8 cellular contexts compared by ENCODE assay signal in the genomic region with DNA sequence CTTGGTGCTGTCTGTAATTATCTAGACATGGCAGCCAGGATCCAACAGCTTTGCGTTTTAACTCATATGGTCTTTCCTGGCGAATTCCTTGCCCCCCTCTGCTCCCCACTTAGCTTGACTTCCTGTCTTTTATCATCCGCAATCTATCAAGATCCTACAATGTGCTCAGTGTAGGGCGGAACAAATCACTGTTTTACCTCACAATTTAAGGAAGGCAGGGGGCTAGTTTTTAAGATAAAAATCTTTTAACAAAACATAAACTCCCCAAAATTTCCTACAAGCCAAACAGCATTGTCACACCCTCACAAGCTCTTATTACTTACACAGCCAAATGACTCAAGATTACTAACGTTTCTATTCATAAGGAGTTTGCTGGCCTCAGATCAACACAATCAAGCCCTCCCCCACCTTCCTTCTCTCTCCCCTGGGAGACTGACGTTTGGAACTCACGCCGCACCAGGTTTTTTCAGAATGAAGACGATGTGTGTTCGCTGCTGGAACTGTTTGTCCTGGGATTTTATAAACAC. TPM values are rescaled to one million over a fixed set of nuclear protein-coding genes. Genes with fewer than 3 reads are reported as not detected.
A peak's percentile ranks its signal among the peaks of the same experiment; 100 is the strongest.
DNase-seq lines count a peak whose midpoint lies in the region; ATAC-seq and TF ChIP-seq lines count a peak whose summit lies in the region.

No MANE protein-coding gene starts in this region.

- CTCF ChIA-PET in PC-3 (lab: Charles Lee): interaction anchor here (0.6 to 0.8 kb wide), 2 partner anchors 34 to 249 kb away, joined by 3 to 4 read pairs; no protein-coding TSS in a partner anchor

- H4K20me1 ChIP-seq in PC-3 (ENCODE audit: low read length) (no peaks in the 10 kb centered on the region), osteoblast (ENCODE audit: insufficient read depth, low read length) (peaks cover 6% of the 10 kb centered on the region)

- POLR2A ChIA-PET in PC-3 (lab: Charles Lee; ENCODE audit: unreplicated experiment): interaction anchor here (0.6 to 1.0 kb wide), 2 partner anchors 24 to 29 kb away, joined by 3 to 4 read pairs; no protein-coding TSS in a partner anchor

- TF ChIP-seq CTCF in PC-3 (conservative IDR thresholded peaks at IDR 0.05; ENCODE audit: low read depth, low read length) (no peak), fibroblast of the aortic adventitia (IDR thresholded peaks at IDR 0.05; ENCODE audit: insufficient read depth, low read length) (no peak), osteoblast (IDR thresholded peaks at IDR 0.05; ENCODE audit: extremely low read depth, low read depth, low read length) (no peak)

- peaks cover 32% of the 10 kb centered on the region for H3K4me1 ChIP-seq in PC-3 (ENCODE audit: insufficient read depth, low read length)
- H3K4me1 ChIP-seq in osteoblast (ENCODE audit: insufficient read depth, low read length): peaks cover 24% of the 10 kb centered on the region

- DNase-seq in NCI-H1417 (lab: John Stamatoyannopoulos, UW): peak in 2 of 3 experiments; percentile 42 to 70
- no peak for DNase-seq in NCI-H1417 treated with DMSO at 0.1 percent for 48 hours (lab: John Stamatoyannopoulos, UW)
- DNase-seq in PC-3: peak; percentile 90
- DNase-seq in fibroblast of the aortic adventitia (ENCODE audit: low read depth): peak; percentile 85
- peak; percentile 94 for DNase-seq in osteoblast (ENCODE audit: insufficient read length, low spot score, missing footprints)
- DNase-seq in NCI-H187 treated with DMSO at 0.1 percent for 48 hours (lab: John Stamatoyannopoulos, UW): no peak
- no peak for DNase-seq in SIG-M5 (lab: John Stamatoyannopoulos, UW)

- H3K79me2 ChIP-seq in PC-3 (ENCODE audit: low read length): peaks cover 28% of the 10 kb centered on the region
- peaks cover 33% of the 10 kb centered on the region for H3K79me2 ChIP-seq in osteoblast (ENCODE audit: insufficient read depth, low read length)

- H3K9me3 ChIP-seq in PC-3 (ENCODE audit: low read length) (no peaks in the 10 kb centered on the region), osteoblast (ENCODE audit: low read depth, low read length) (no peaks in the 10 kb centered on the region)

- intact Hi-C loops in PC-3 (cut with micrococcal nuclease): loop anchor here (1.0 to 10.0 kb wide), 4 partner anchors 34 to 439 kb away; no protein-coding TSS in a partner anchor

- no peaks in the 10 kb centered on the region for H3F3A ChIP-seq in PC-3 (ENCODE audit: low read length, unreplicated experiment)

- no peaks in the 10 kb centered on the region for H3K9me2 ChIP-seq in PC-3 (replicated peaks; ENCODE audit: low read length)

- H3K36me3 ChIP-seq in PC-3 (ENCODE audit: low read depth, low read length): no peaks in the 10 kb centered on the region
- H3K36me3 ChIP-seq in osteoblast (ENCODE audit: insufficient read depth, low read length): no peaks in the 10 kb centered on the region

- no TSS peak for BruUV-seq in PC-3 (replicated peaks; lab: Mats Ljungman, UMichigan)

- peak overlapping the region; percentile 89 for H3K27ac ChIP-seq in PC-3 (ENCODE audit: low read length)
- H3K27ac ChIP-seq in osteoblast (ENCODE audit: low read depth, low read length): peak overlapping the region; percentile 67

- H3K4me3 ChIP-seq in PC-3 (ENCODE audit: low read length) (peak overlapping the region; percentile 90), fibroblast of the aortic adventitia (ENCODE audit: low read depth, low read length) (peak overlapping the region; percentile 84), osteoblast (ENCODE audit: insufficient read depth, low read length) (peak overlapping the region; percentile 94)

- H3K27me3 ChIP-seq in PC-3 (ENCODE audit: low read length): no peaks in the 10 kb centered on the region
- no peaks in the 10 kb centered on the region for H3K27me3 ChIP-seq in osteoblast (ENCODE audit: insufficient read depth, low read length)

- peak overlapping the region; percentile 90 for H2AFZ ChIP-seq in PC-3 (ENCODE audit: low read length)
- H2AFZ ChIP-seq in osteoblast (ENCODE audit: low read length): peak overlapping the region; percentile 45

- H3K9ac ChIP-seq in PC-3 (ENCODE audit: low read length): peak overlapping the region; percentile 75

- ATAC-seq in PC-3: peak; percentile 49
- ATAC-seq in GM21528 (IDR thresholded peaks at IDR 0.05; ENCODE audit: low FRiP score, unreplicated experiment): no peak

- H3K4me2 ChIP-seq in PC-3 (ENCODE audit: low read length) (peak overlapping the region; percentile 93), osteoblast (ENCODE audit: insufficient read depth, low read length) (peak overlapping the region; percentile 89)

RNA-seq across cellular contexts. Expression of a gene that starts 1.3 kb away (rescaled TPM):
- total RNA-seq in PC-3 (2014; rRNA removed): 6.6 and 8.2 TPM in 2 replicates
- total RNA-seq in fibroblast of the aortic adventitia (ENCODE audit: low replicate concordance): 26.7 and 44.8 TPM in 2 replicates
- 39.1 and 54.8 TPM in 2 replicates for total RNA-seq in osteoblast

Comparison
In these comparisons a context has a peak if more than half of its experiments do, and no peak if none do; other contexts are left out.
1. DNase-seq: peak in NCI-H1417 (2 of 3), PC-3 (single experiment), fibroblast of the aortic adventitia (single experiment) and osteoblast (single experiment); none in NCI-H1417 treated with DMSO at 0.1 percent for 48 hours (single experiment), NCI-H187 treated with DMSO at 0.1 percent for 48 hours (single experiment) and SIG-M5 (single experiment).
2. Peak in every context shown above with its lines, with median percentiles within 50 percentile points of each other: H3K4me3 ChIP-seq.